9 cellular contexts compared by ENCODE assay signal in the genomic region with DNA sequence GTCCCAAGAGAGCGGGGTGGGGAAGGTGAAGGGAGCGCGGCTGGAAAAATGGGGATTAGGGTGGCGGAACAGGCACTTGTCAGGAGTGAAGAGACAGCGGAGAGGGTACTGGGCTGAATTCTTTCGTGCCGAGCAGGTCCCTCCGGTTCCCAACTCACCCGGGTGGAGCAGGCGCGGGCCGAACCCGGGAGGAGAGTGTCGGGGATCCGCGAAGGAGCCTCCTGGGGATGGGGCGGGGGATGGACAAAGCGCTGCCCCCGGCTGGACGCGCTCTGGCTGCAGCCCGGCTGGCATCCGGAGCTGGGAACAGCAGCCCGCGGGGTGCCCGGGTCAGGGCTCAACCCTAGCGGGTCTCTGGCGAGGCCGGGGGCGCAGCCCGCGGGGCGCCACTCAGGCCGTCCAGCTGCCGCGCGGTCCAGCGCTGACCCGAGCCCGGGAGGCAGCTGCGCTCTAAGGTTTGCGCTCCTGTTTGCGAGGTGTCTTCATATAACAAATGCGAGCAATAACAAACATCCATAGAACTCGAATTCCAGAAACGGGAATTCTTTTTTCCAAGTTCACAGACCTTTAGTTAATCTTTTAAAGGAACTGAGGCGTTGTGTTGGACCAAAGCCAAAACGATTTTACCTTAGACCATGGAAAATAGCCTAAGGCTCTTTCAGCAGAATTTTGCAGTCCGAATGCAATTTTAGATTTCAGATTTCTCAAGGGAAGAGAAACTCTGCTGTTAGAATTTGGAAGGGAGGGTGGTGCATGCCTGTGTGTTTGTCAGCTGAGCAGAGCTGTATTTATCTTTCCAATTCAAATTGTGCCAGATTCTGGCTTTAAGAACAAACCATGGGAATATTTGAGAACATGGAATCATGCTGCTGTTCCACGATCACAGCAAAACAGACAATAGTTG. TPM values are rescaled to one million over a fixed set of nuclear protein-coding genes. Genes with fewer than 3 reads are reported as not detected.
DNase-seq lines count a peak whose midpoint lies in the region; TF ChIP-seq lines count a peak whose summit lies in the region.
"Had no signal": no experiment of that assay in that cellular context is flagged by ENCODE, and none has a peak within 500 bp of the region (broad histone marks: within the 10 kb centered on the region; RNA-seq: fewer than 3 reads in every experiment).

No MANE protein-coding gene starts in this region.

- H3K4me3 ChIP-seq in BE2C (ENCODE audit: low read depth, low read length) (no peak overlapping the region), adrenal gland (peak overlapping the region in 3 of 4 donors; percentile 4 to 58 (median 21)), hepatocyte (peak overlapping the region; percentile 37)

- no peaks in the 10 kb centered on the region for H3K9me2 ChIP-seq in hepatocyte (replicated peaks; ENCODE audit: insufficient read depth)

- H3K27ac ChIP-seq in adrenal gland: peak overlapping the region in 4 of 5 donors; percentile 52 to 88 (median 66)
- no peak overlapping the region for H3K27ac ChIP-seq in hepatocyte

- H4K20me1 ChIP-seq in hepatocyte (ENCODE audit: insufficient read depth, poor library complexity, severe bottlenecking): no peaks in the 10 kb centered on the region

- intact Hi-C loops in adrenal gland (cut with DNase I) (no loop called here), posterior cingulate gyrus (cut with DNase I) (no loop called here)

- TF ChIP-seq POLR2A in adrenal gland (IDR thresholded peaks at IDR 0.05): no peak

- H3K27me3 ChIP-seq in BE2C: peaks cover 29% of the 10 kb centered on the region
- H3K27me3 ChIP-seq in adrenal gland: peaks cover 11% of the 10 kb centered on the region
- H3K27me3 ChIP-seq in hepatocyte: peaks cover 66% of the 10 kb centered on the region

- H3K9me3 ChIP-seq in BE2C (no peaks in the 10 kb centered on the region), adrenal gland (replicated peaks in 1 of 3) (no peaks in the 10 kb centered on the region), hepatocyte (ENCODE audit: low read depth) (no peaks in the 10 kb centered on the region)

- peak overlapping the region; percentile 49 for H2AFZ ChIP-seq in hepatocyte

- H3K4me2 ChIP-seq in hepatocyte: peak overlapping the region; percentile 89

- peak; percentile 4 for DNase-seq in BE2C
- DNase-seq in adrenal gland: peak in 2 of 7 donors; percentile 2 to 23
- peak; percentile 17 for DNase-seq in hepatocyte (ENCODE audit: low spot score)
- peak in 7 of 10 donors; percentile 8 to 89 (median 32) for DNase-seq in posterior cingulate gyrus
- DNase-seq in NCI-H128 (lab: John Stamatoyannopoulos, UW; ENCODE audit: unreplicated experiment): no peak
- DNase-seq in NK-92 (lab: John Stamatoyannopoulos, UW; ENCODE audit: unreplicated experiment): no peak
- DNase-seq in MV-4-11 (lab: John Stamatoyannopoulos, UW): no peak
- DNase-seq in DMS79 treated with DMSO at 0.1 percent for 48 hours (lab: John Stamatoyannopoulos, UW): no peak
- DNase-seq: NCI-H2081 treated with DMSO at 0.1 percent for 48 hours had no signal

- H3K36me3 ChIP-seq in BE2C (no peaks in the 10 kb centered on the region), adrenal gland (replicated peaks in 1 of 2) (no peaks in the 10 kb centered on the region), hepatocyte (replicated peaks; ENCODE audit: insufficient read depth, low read depth) (no peaks in the 10 kb centered on the region)

- WGBS in adrenal gland, 4 donors: 1 to 3% (median 3%) methylated on average over 19 to 50 of the region's 50 CpGs
- 3% methylated on average over 46 of the region's 50 CpGs for WGBS in hepatocyte (ENCODE audit: low lambda C conversion rate, missing lambda C conversion rate)

- no peaks in the 10 kb centered on the region for H3K79me2 ChIP-seq in hepatocyte

- TF ChIP-seq CTCF in BE2C (IDR thresholded peaks at IDR 0.05; ENCODE audit: low read depth, low read length): no peak
- no peak for TF ChIP-seq CTCF in adrenal gland (IDR thresholded peaks at IDR 0.05)
- TF ChIP-seq CTCF in hepatocyte (IDR thresholded peaks at IDR 0.05; ENCODE audit: poor library complexity): no peak

- H3K4me1 ChIP-seq in BE2C: no peaks in the 10 kb centered on the region
- no peaks in the 10 kb centered on the region for H3K4me1 ChIP-seq in adrenal gland (replicated peaks in 1 of 2)
- peaks cover 8% of the 10 kb centered on the region for H3K4me1 ChIP-seq in hepatocyte (ENCODE audit: insufficient read depth)

RNA-seq across cellular contexts. Expression of a gene that starts 0.7 kb away (rescaled TPM):
- not detected for polyA plus RNA-seq in BE2C (2012; ENCODE audit: insufficient read depth, insufficient read length, low read depth)
- 1 to 10 TPM; 1.7 to 8.1 (median 3.4) TPM for total RNA-seq in adrenal gland
- polyA plus RNA-seq in adrenal gland: 1 to 10 TPM; 1.5 to 3.1 (median 2.7) TPM
- total RNA-seq in hepatocyte: 0.30 and 0.44 TPM in 2 replicates
- polyA plus RNA-seq in hepatocyte: 0.46 and 0.72 TPM in 2 replicates

RNA-seq across cellular contexts. Expression of a gene that starts 12.0 kb away (rescaled TPM):
- polyA plus RNA-seq in BE2C (2012; ENCODE audit: insufficient read depth, insufficient read length, low read depth): not detected
- total RNA-seq in adrenal gland (100 to 1,000 TPM in 1 of 8 donors, 10 to 100 TPM in 7; 20.1 to 105 (median 49.0) TPM), hepatocyte (5.7 and 9.0 TPM in 2 replicates)
- polyA plus RNA-seq in adrenal gland (10 to 100 TPM; 16.9 to 44.3 (median 28.3) TPM), hepatocyte (1.1 and 2.9 TPM in 2 replicates)

Comparison
In these comparisons a context has a peak if more than half of its experiments do, and no peak if none do; other contexts are left out.
1. DNase-seq: peak in BE2C (single experiment), hepatocyte (single experiment) and posterior cingulate gyrus (7 of 10); none in NCI-H128 (single experiment), NK-92 (single experiment), MV-4-11 (single experiment) and DMS79 treated with DMSO at 0.1 percent for 48 hours (single experiment).